ENCODE assay signal across 9 cellular contexts in genomic region chr3:3127432-3128010, GRCh38. TPM values are rescaled to one million over a fixed set of nuclear protein-coding genes. Genes with fewer than 3 reads are reported as not detected.
DNase-seq lines count a peak whose midpoint lies in the region; ATAC-seq and TF ChIP-seq lines count a peak whose summit lies in the region.
"Had no signal": no experiment of that assay in that cellular context is flagged by ENCODE, and none has a peak within 500 bp of the region (broad histone marks: within the 10 kb centered on the region; RNA-seq: fewer than 3 reads in every experiment).

No MANE protein-coding gene starts in this region.

- H2AFZ ChIP-seq in H9 (ENCODE audit: low read length), result no peak overlapping the region

- peak overlapping the region; percentile 93 for H3K14ac ChIP-seq in H9 (ENCODE audit: insufficient read depth, low read length)

- CTCF ChIA-PET in CD8-positive, alpha-beta memory T cell (lab: Charles Lee), result no interaction called here

- H4K8ac ChIP-seq in H9 (replicated peaks; ENCODE audit: insufficient read length, low read depth, low read length), result no peak overlapping the region

- H2BK120ac ChIP-seq in H9 (ENCODE audit: low read depth, low read length, poor library complexity, severe bottlenecking), result peak overlapping the region; percentile 8

- TF ChIP-seq CTCF in H9 (conservative IDR thresholded peaks at IDR 0.05) (no peak), brain (conservative IDR thresholded peaks at IDR 0.05) (no peak), lower lobe of right lung (IDR thresholded peaks at IDR 0.05) (no peak)

- no peak overlapping the region for H4K5ac ChIP-seq in H9 (ENCODE audit: insufficient read length, low read depth, low read length)

- no peak overlapping the region for H3T11ph ChIP-seq in H9 (ENCODE audit: low read length)

- H3K4me1 Mint-ChIP-seq in CD8-positive, alpha-beta memory T cell, result peaks cover 38 to 50% (median 48%) of the 10 kb centered on the region in 3 donors
- H3K4me1 Mint-ChIP-seq in H9 (peaks cover 15 to 21% of the 10 kb centered on the region in 2 experiments), brain (peaks cover 33% of the 10 kb centered on the region)

- H3K79me1 ChIP-seq in H9 (ENCODE audit: insufficient read depth, low read depth, low read length, poor library complexity, severe bottlenecking), result no peaks in the 10 kb centered on the region

- H4K91ac ChIP-seq in H9 (ENCODE audit: insufficient read length, low read depth, low read length), result peak overlapping the region; percentile 98

- peaks cover 13% of the 10 kb centered on the region for H3K23me2 ChIP-seq in H9 (ENCODE audit: insufficient read length, low read depth, low read length, poor library complexity, severe bottlenecking)

- peak; percentile 23 to 64 (median 34) for DNase-seq in CD8-positive, alpha-beta memory T cell
- DNase-seq in H9 (no peak), SK-N-MC (ENCODE audit: low read depth, low spot score) (no peak), lower lobe of right lung (no peak), occipital lobe (lab: John Stamatoyannopoulos, UW) (no peak), NCI-H524 (lab: John Stamatoyannopoulos, UW) (no peak)

- peak in 1 of 2 donors; percentile 9 for ATAC-seq in lower lobe of right lung

- peaks cover 0 to 34% (median 9%) of the 10 kb centered on the region in 3 donors for H3K36me3 Mint-ChIP-seq in CD8-positive, alpha-beta memory T cell
- H3K36me3 Mint-ChIP-seq in H9 (ENCODE audit: insufficient read depth in 1 of 3, low read depth in 3 of 3) (peaks cover 19 to 35% (median 27%) of the 10 kb centered on the region in 3 experiments), brain (peaks cover 26% of the 10 kb centered on the region)

- H2BK12ac ChIP-seq in H9 (ENCODE audit: insufficient read length, low read depth, low read length), result no peak overlapping the region

- H3K27me3 ChIP-seq in CD8-positive, alpha-beta memory T cell (ENCODE audit: insufficient read depth, low read length, poor library complexity, severe bottlenecking), result no peaks in the 10 kb centered on the region
- no peaks in the 10 kb centered on the region for H3K27me3 ChIP-seq in H9 (ENCODE audit: insufficient read depth, low read length)
- H3K27me3 ChIP-seq in lower lobe of right lung (ENCODE audit: low read depth), result no peaks in the 10 kb centered on the region
- no peaks in the 10 kb centered on the region for H3K27me3 ChIP-seq in subcutaneous abdominal adipose tissue (ENCODE audit: control insufficient read depth in 5 of 5, insufficient read depth in 4 of 5, low read length in 5 of 5)

- peak overlapping the region; percentile 95 for H3K4ac ChIP-seq in H9 (ENCODE audit: low read depth, low read length)

- H3K4me3 Mint-ChIP-seq in CD8-positive, alpha-beta memory T cell, result peak overlapping the region; percentile 93 to 99 (median 98)
- H3K4me3 Mint-ChIP-seq in H9 (peak overlapping the region; percentile 95 to 96), brain (peak overlapping the region; percentile 93 to 99 (median 98))

- WGBS in H9 (ENCODE audit: extremely low coverage, insufficient read length, low lambda C conversion rate), result no CpG with 5 or more reads among the region's 20 CpGs

- POLR2A ChIA-PET in CD8-positive, alpha-beta memory T cell (lab: Charles Lee), result no interaction called here

- no peak overlapping the region for H3K56ac ChIP-seq in H9 (ENCODE audit: insufficient read length, low read depth, low read length)

- peaks cover 0 to 1% (median 0%) of the 10 kb centered on the region in 5 donors for H3K9me3 Mint-ChIP-seq in CD8-positive, alpha-beta memory T cell
- no peaks in the 10 kb centered on the region for H3K9me3 Mint-ChIP-seq in H9
- H3K9me3 Mint-ChIP-seq in brain, result no peaks in the 10 kb centered on the region

- no peaks in the 10 kb centered on the region for H4K20me1 ChIP-seq in H9 (ENCODE audit: control insufficient read depth, insufficient read depth, insufficient read length)

- H3K23ac ChIP-seq in H9 (ENCODE audit: insufficient read length, low read depth, low read length), result no peak overlapping the region

- H3K27ac Mint-ChIP-seq in CD8-positive, alpha-beta memory T cell, result peak overlapping the region; percentile 97 to 100 (median 99)
- peak overlapping the region; percentile 68 to 98 (median 88); a peak in 6 of 7 replicates for H3K27ac Mint-ChIP-seq in H9
- H3K27ac Mint-ChIP-seq in brain, result peak overlapping the region; percentile 91 to 99 (median 97)

- peaks cover 41% of the 10 kb centered on the region for H3K4me1 ChIP-seq in CD8-positive, alpha-beta memory T cell (ENCODE audit: insufficient read depth, low read length)
- no peaks in the 10 kb centered on the region for H3K4me1 ChIP-seq in H9 (ENCODE audit: insufficient read depth, low read length)
- peaks cover 26% of the 10 kb centered on the region for H3K4me1 ChIP-seq in lower lobe of right lung
- peaks cover 3 to 20% (median 16%) of the 10 kb centered on the region in 5 donors for H3K4me1 ChIP-seq in subcutaneous abdominal adipose tissue (ENCODE audit: control insufficient read depth in 5 of 5, insufficient read depth in 5 of 5, low read length in 5 of 5)

- intact Hi-C loops in lower lobe of right lung (cut with DNase I), result no loop called here

- H3K27me3 Mint-ChIP-seq in CD8-positive, alpha-beta memory T cell, result peaks cover 0 to 10% of the 10 kb centered on the region in 2 donors
- H3K27me3 Mint-ChIP-seq in H9 (ENCODE audit: low read depth) (no peaks in the 10 kb centered on the region), brain (peaks cover 9% of the 10 kb centered on the region)

- peaks cover 8% of the 10 kb centered on the region; the same call in 1 of the 2 replicates for H3K79me2 ChIP-seq in H9 (ENCODE audit: insufficient read depth, low read length)

- H3K4me3 ChIP-seq in CD8-positive, alpha-beta memory T cell (ENCODE audit: low read length), result peak overlapping the region; percentile 98
- H3K4me3 ChIP-seq in SK-N-MC, result peak overlapping the region; percentile 77
- H3K4me3 ChIP-seq in lower lobe of right lung, result peak overlapping the region; percentile 94
- H3K4me3 ChIP-seq in subcutaneous abdominal adipose tissue (ENCODE audit: low read depth in 1 of 5, low read length in 5 of 5), result peak overlapping the region; percentile 88 to 98 (median 94)

- no peak overlapping the region for H2BK15ac ChIP-seq in H9 (ENCODE audit: low read depth, low read length)

- no peak overlapping the region for H2AK5ac ChIP-seq in H9 (ENCODE audit: insufficient read length, low read length)

- no peak overlapping the region for H2BK20ac ChIP-seq in H9 (ENCODE audit: low read depth, low read length, poor library complexity, severe bottlenecking)

- peak overlapping the region; percentile 79 for H3K4me2 ChIP-seq in H9 (ENCODE audit: insufficient read depth, insufficient read length, low read length)

- peak overlapping the region; percentile 88 for H3K18ac ChIP-seq in H9 (ENCODE audit: insufficient read length, low read depth, low read length)

- no peaks in the 10 kb centered on the region for H3K9me3 ChIP-seq in CD8-positive, alpha-beta memory T cell (ENCODE audit: low read length)
- H3K9me3 ChIP-seq in H9 (ENCODE audit: control insufficient read depth, low read depth, low read length) (no peaks in the 10 kb centered on the region), SK-N-MC (ENCODE audit: low read depth, low read length) (no peaks in the 10 kb centered on the region), lower lobe of right lung (no peaks in the 10 kb centered on the region), subcutaneous abdominal adipose tissue (ENCODE audit: control insufficient read depth in 5 of 5, low read length in 5 of 5) (no peaks in the 10 kb centered on the region)

- H3K36me3 ChIP-seq in CD8-positive, alpha-beta memory T cell (ENCODE audit: insufficient read depth, low read length), result peaks cover 16% of the 10 kb centered on the region
- H3K36me3 ChIP-seq in SK-N-MC (ENCODE audit: insufficient read depth, low read length), result peaks cover 27% of the 10 kb centered on the region
- peaks cover 25% of the 10 kb centered on the region for H3K36me3 ChIP-seq in lower lobe of right lung
- peaks cover 6 to 21% (median 15%) of the 10 kb centered on the region in 5 donors for H3K36me3 ChIP-seq in subcutaneous abdominal adipose tissue (ENCODE audit: control insufficient read depth in 5 of 5, insufficient read depth in 5 of 5, low read length in 5 of 5)

- H2BK5ac ChIP-seq in H9 (ENCODE audit: insufficient read length, low read length), result no peak overlapping the region

- peak overlapping the region; percentile 96 for H3K27ac ChIP-seq in CD8-positive, alpha-beta memory T cell (ENCODE audit: low read depth, low read length)
- no peak overlapping the region for H3K27ac ChIP-seq in H9 (ENCODE audit: insufficient read length, low read depth, low read length)
- peak overlapping the region; percentile 60; the same call in 1 of the 2 replicates for H3K27ac ChIP-seq in SK-N-MC
- peak overlapping the region; percentile 98 for H3K27ac ChIP-seq in lower lobe of right lung
- H3K27ac ChIP-seq in subcutaneous abdominal adipose tissue (ENCODE audit: low read depth, low read length), result peak overlapping the region; percentile 89

- peak overlapping the region; percentile 83 for H3K9ac ChIP-seq in H9 (ENCODE audit: extremely low read depth, insufficient read length, low read length)
- H3K9ac ChIP-seq in SK-N-MC (ENCODE audit: insufficient read length), result peak overlapping the region; percentile 85
- H3K9ac ChIP-seq in subcutaneous abdominal adipose tissue (ENCODE audit: low read length in 5 of 5), result peak overlapping the region; percentile 6 to 99 (median 98)

RNA-seq across cellular contexts. Expression of gene TRNT1, which starts 0.8 kb away (rescaled TPM):
- total RNA-seq in CD8-positive, alpha-beta memory T cell, result 10 to 100 TPM; 58.9 to 60.2 TPM
- 20.4 TPM for polyA plus RNA-seq in CD8-positive, alpha-beta memory T cell
- total RNA-seq in H9 (2021) (49.2 and 50.1 TPM in 2 replicates), lower lobe of right lung (22.3 TPM), occipital lobe (56.9 TPM)
- polyA plus RNA-seq in brain (ENCODE audit: insufficient read depth, low read depth, low replicate concordance), result 6.3 TPM

RNA-seq across cellular contexts. Expression of gene IL5RA, which starts 17.3 kb away (rescaled TPM):
- under 1 TPM; 0.70 to 0.73 TPM for total RNA-seq in CD8-positive, alpha-beta memory T cell
- polyA plus RNA-seq in CD8-positive, alpha-beta memory T cell, result 0.16 TPM
- total RNA-seq in H9 (2021) (not detected in 2 replicates), lower lobe of right lung (5.6 TPM), occipital lobe (0.78 TPM)
- 8.1 TPM for polyA plus RNA-seq in brain (ENCODE audit: insufficient read depth, low read depth, low replicate concordance)
- total RNA-seq: M059J had no signal

RNA-seq across cellular contexts. Expression of gene CRBN, which starts 52.0 kb away (rescaled TPM):
- total RNA-seq in CD8-positive, alpha-beta memory T cell, result 10 to 100 TPM; 41.7 to 47.8 TPM
- 156 TPM for polyA plus RNA-seq in CD8-positive, alpha-beta memory T cell
- 36.9 and 40.2 TPM in 2 replicates for total RNA-seq in H9 (2021)
- polyA plus RNA-seq in brain (ENCODE audit: insufficient read depth, low read depth, low replicate concordance), result 13.6 TPM
- 56.5 TPM for total RNA-seq in lower lobe of right lung
- 187 TPM for total RNA-seq in occipital lobe

Comparison
In these comparisons a context has a peak if more than half of its experiments do, and no peak if none do; other contexts are left out.
1. DNase-seq: peak in CD8-positive, alpha-beta memory T cell (5 of 5); none in H9 (single experiment), SK-N-MC (single experiment), lower lobe of right lung (single experiment), occipital lobe (single experiment) and NCI-H524 (0 of 2).
2. Peak in every context shown above with its lines, with median percentiles within 50 percentile points of each other: H3K4me3 ChIP-seq, H3K27ac Mint-ChIP-seq, H3K4me3 Mint-ChIP-seq and H3K9ac ChIP-seq.